In the genomic region with DNA sequence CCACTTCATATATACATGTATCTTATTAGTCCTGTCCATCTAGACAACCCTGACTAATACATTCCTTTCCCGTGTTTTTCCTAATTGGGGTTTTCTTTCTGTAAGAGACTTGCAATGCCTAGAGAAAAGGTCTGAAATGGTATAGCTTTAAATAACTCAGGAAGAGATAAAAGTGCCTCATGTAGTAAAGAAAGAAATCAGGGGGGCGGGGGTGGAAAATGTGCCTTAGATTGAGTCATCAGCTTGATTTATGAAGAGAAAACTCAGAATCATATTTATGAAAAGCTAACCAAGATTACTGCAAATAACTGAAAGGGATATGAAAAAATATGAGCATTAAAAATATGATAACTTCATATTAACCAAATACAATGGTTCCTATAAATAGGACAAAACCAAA, we compare ENCODE assay signal across 24 cellular contexts.
"Had no signal": no experiment of that assay in that cellular context is flagged by ENCODE, and none has a peak within 500 bp of the region (broad histone marks: within the 10 kb centered on the region; RNA-seq: fewer than 3 reads in every experiment).

No MANE protein-coding gene starts in this region.

- DNase-seq: nephron progenitor cell; nucleus accumbens; pancreas; right cardiac atrium; right lobe of liver; sigmoid colon; small intestine; stimulated activated CD4-positive, alpha-beta T cell treated with anti-CD3 and anti-CD28 coated beads, Interleukin-15, amount 100 ng/mL, for 24 hours; stimulated activated CD4-positive, alpha-beta T cell treated with anti-CD3 and anti-CD28 coated beads, Interleukin-2, amount 100 ng/mL, for 24 hours; stimulated activated CD4-positive, alpha-beta T cell treated with anti-CD3 and anti-CD28 coated beads, Interleukin-2, amount 100 ng/mL, for 48 hours; stimulated activated CD4-positive, alpha-beta T cell treated with anti-CD3 and anti-CD28 coated beads, Interleukin-4, amount 100 ng/mL, for 24 hours; stimulated activated naive B cell treated with anti-CD40 and anti-IgM and Interleukin-4, amounts not matched to agents 10 μg/mL and 1 μg/mL and 100 μg/mL, for 72 hours; stimulated activated naive CD4-positive, alpha-beta T cell treated with Interleukin-2 at 50 U/mL for 16 hours; stomach; thyroid gland; trophoblast cell; upper lobe of left lung had no signal

- H3K36me3 ChIP-seq: neutrophil, pancreas, prostate gland, right lobe of liver, sigmoid colon, stomach, thoracic aorta, thyroid gland, tibial nerve, upper lobe of left lung, vagina had no signal

- ATAC-seq: natural killer cell treated with Interleukin-12 subunit alpha and Interleukin-12 subunit beta and Interleukin-15 and Interleukin-18, amount 100 ng/mL, for 72 hours; pancreas; right cardiac atrium; right lobe of liver; stimulated activated effector memory CD8-positive, alpha-beta T cell treated with anti-CD3 and anti-CD28 coated beads, Interleukin-12 subunit alpha, Interleukin-12 subunit beta, amount 100 ng/mL, for 72 hours; stimulated activated naive B cell treated with anti-CD40 and anti-IgM and Interleukin-4, amounts not matched to agents 10 μg/mL and 1 μg/mL and 100 μg/mL, for 72 hours had no signal

- H3K9me3 ChIP-seq: neutrophil, pancreas, prostate gland, right lobe of liver, sigmoid colon, stomach, thoracic aorta, thyroid gland, tibial nerve, upper lobe of left lung, vagina had no signal

- H3K4me3 ChIP-seq: pancreas, prostate gland, right lobe of liver, sigmoid colon, stomach, thoracic aorta, thyroid gland, tibial nerve, upper lobe of left lung, vagina had no signal

- H3K4me1 ChIP-seq: pancreas, prostate gland, right lobe of liver, sigmoid colon, stomach, thyroid gland, tibial nerve, upper lobe of left lung, vagina had no signal

- H3K27me3 ChIP-seq: neutrophil, pancreas, right lobe of liver, sigmoid colon, stomach, thyroid gland, tibial nerve, upper lobe of left lung, vagina had no signal

- H3K27ac ChIP-seq: neutrophil, pancreas, prostate gland, right lobe of liver, sigmoid colon, stomach, thoracic aorta, thyroid gland, tibial nerve, upper lobe of left lung, vagina had no signal
